ENCODE assay signal across 31 cellular contexts in genomic region chr9:20280330-20280729, GRCh38.
DNase-seq lines count a peak whose midpoint lies in the region; ATAC-seq, FAIRE-seq and TF ChIP-seq lines count a peak whose summit lies in the region.
"Had no signal": no experiment of that assay in that cellular context is flagged by ENCODE, and none has a peak within 500 bp of the region (broad histone marks: within the 10 kb centered on the region; RNA-seq: fewer than 3 reads in every experiment).

No MANE protein-coding gene starts in this region.

- no TSS peak for BruUV-seq in IMR-90 (replicated peaks; lab: Mats Ljungman, UMichigan)

- dilution Hi-C loops in IMR-90 (cut with HindIII; ENCODE audit: low sequenced_read_pairs, unreplicated experiment): no loop called here

- TF ChIP-seq CTCF in IMR-90 (conservative IDR thresholded peaks at IDR 0.05; ENCODE audit: low read depth, low read length): no peak

- no peaks in the 10 kb centered on the region for H3K4me1 ChIP-seq in IMR-90 (ENCODE audit: control insufficient read depth, insufficient read depth, low read length)
- H3K4me1 ChIP-seq: BLaER1, esophagus squamous epithelium, gastroesophageal sphincter, suprapubic skin had no signal

- no peaks in the 10 kb centered on the region for H4K20me1 ChIP-seq in IMR-90 (ENCODE audit: insufficient read depth, low read length)
- H4K20me1 ChIP-seq: BLaER1 had no signal

- no peak overlapping the region for H2BK15ac ChIP-seq in IMR-90 (ENCODE audit: low read depth, low read length)

- no peak overlapping the region for H4K91ac ChIP-seq in IMR-90 (ENCODE audit: insufficient read depth, low read depth, low read length)

- no peak overlapping the region for H3K4me3 Mint-ChIP-seq in stimulated activated naive CD8-positive, alpha-beta T cell treated with anti-CD3 and anti-CD28 coated beads, Interleukin-15, amount 100 ng/mL, for 72 hours
- no peak overlapping the region for H3K4me3 Mint-ChIP-seq in activated CD8-positive, alpha-beta T cell treated with anti-CD3 and anti-CD28 coated beads, Interleukin-2, amount 10 ng/mL, durations not matched to agents 7 days and 5 days
- H3K4me3 Mint-ChIP-seq: activated B cell treated with CpG ODN at 0.5 μM for 24 hours; naive thymus-derived CD4-positive, alpha-beta T cell had no signal

- no peak overlapping the region for H3K27ac ChIP-seq in IMR-90 (ENCODE audit: insufficient read depth, low read length)
- H3K27ac ChIP-seq: BLaER1, esophagus squamous epithelium, gastroesophageal sphincter, HL-60, left ventricle myocardium inferior, suprapubic skin had no signal

- peaks cover 50% of the 10 kb centered on the region for H3K36me3 Mint-ChIP-seq in activated CD8-positive, alpha-beta T cell treated with anti-CD3 and anti-CD28 coated beads, Interleukin-2, amount 10 ng/mL, durations not matched to agents 7 days and 5 days (ENCODE audit: low read depth)

- CTCF ChIA-PET in IMR-90 (lab: Yijun Ruan, JAX): interaction anchor here (0.6 to 1.5 kb wide), 2 partner anchors 20 to 344 kb away, joined by 3 read pairs; no protein-coding TSS in a partner anchor
- CTCF ChIA-PET in activated CD8-positive, alpha-beta T cell treated with anti-CD3 and anti-CD28 coated beads, Interleukin-2, amount 10 ng/mL, durations not matched to agents 7 days and 5 days (lab: Charles Lee): no interaction called here

- H2BK20ac ChIP-seq in IMR-90 (ENCODE audit: low read depth, low read length): no peak overlapping the region

- no peak overlapping the region for H2AK9ac ChIP-seq in IMR-90 (replicated peaks; ENCODE audit: low read depth, low read length, poor library complexity)

- no peak overlapping the region for H2AFZ ChIP-seq in IMR-90 (replicated peaks; ENCODE audit: low read length, poor library complexity)

- H3K4me3 ChIP-seq in IMR-90 (ENCODE audit: insufficient read depth, low read depth, low read length): no peak overlapping the region
- H3K4me3 ChIP-seq: BLaER1, esophagus squamous epithelium, gastroesophageal sphincter, left ventricle myocardium inferior, suprapubic skin had no signal

- H3K27me3 Mint-ChIP-seq in stimulated activated naive CD8-positive, alpha-beta T cell treated with anti-CD3 and anti-CD28 coated beads, Interleukin-15, amount 100 ng/mL, for 72 hours: no peaks in the 10 kb centered on the region
- H3K27me3 Mint-ChIP-seq in activated CD8-positive, alpha-beta T cell treated with anti-CD3 and anti-CD28 coated beads, Interleukin-2, amount 10 ng/mL, durations not matched to agents 7 days and 5 days (ENCODE audit: low read depth): no peaks in the 10 kb centered on the region
- H3K27me3 Mint-ChIP-seq: activated B cell treated with CpG ODN at 0.5 μM for 24 hours; naive thymus-derived CD4-positive, alpha-beta T cell had no signal

- TF ChIP-seq RAD21 in IMR-90 (IDR thresholded peaks at IDR 0.05; ENCODE audit: low read length): no peak

- POLR2A ChIA-PET in IMR-90 (lab: Charles Lee; ENCODE audit: unreplicated experiment): no interaction called here
- POLR2A ChIA-PET in activated CD8-positive, alpha-beta T cell treated with anti-CD3 and anti-CD28 coated beads, Interleukin-2, amount 10 ng/mL, durations not matched to agents 7 days and 5 days (lab: Charles Lee): interaction anchor here (1.0 kb wide), 1 partner anchor 37 kb away, joined by 3 read pairs; no protein-coding TSS in a partner anchor

- H3K27me3 ChIP-seq in IMR-90 (ENCODE audit: control insufficient read depth, insufficient read depth, low read length): no peaks in the 10 kb centered on the region
- H3K27me3 ChIP-seq: BLaER1, esophagus squamous epithelium, gastroesophageal sphincter, suprapubic skin had no signal

- no peak overlapping the region for H4K8ac ChIP-seq in IMR-90 (ENCODE audit: low read depth in 2 of 2, low read length in 2 of 2)

- H3K9ac ChIP-seq in IMR-90 (ENCODE audit: low read depth, low read length): no peak overlapping the region
- H3K9ac ChIP-seq: BLaER1 had no signal

- H3K9me3 Mint-ChIP-seq in stimulated activated naive CD8-positive, alpha-beta T cell treated with anti-CD3 and anti-CD28 coated beads, Interleukin-15, amount 100 ng/mL, for 72 hours: peaks cover 16 to 34% of the 10 kb centered on the region in 2 donors
- H3K9me3 Mint-ChIP-seq in activated CD8-positive, alpha-beta T cell treated with anti-CD3 and anti-CD28 coated beads, Interleukin-2, amount 10 ng/mL, durations not matched to agents 7 days and 5 days (ENCODE audit: insufficient read depth): peaks cover 31% of the 10 kb centered on the region

- no peaks in the 10 kb centered on the region for H3K79me1 ChIP-seq in IMR-90 (ENCODE audit: low read depth in 1 of 2, low read length in 2 of 2)

- H3K56ac ChIP-seq in IMR-90 (ENCODE audit: extremely low read depth, insufficient read depth, low read length): no peak overlapping the region

- in situ Hi-C loops in IMR-90 (cut with MboI; ENCODE audit: low sequenced_read_pairs): no loop called here

- no peak overlapping the region for H2AK5ac ChIP-seq in IMR-90 (ENCODE audit: low read depth, low read length)

- no peaks in the 10 kb centered on the region for H3K9me1 ChIP-seq in IMR-90 (ENCODE audit: insufficient read depth, low read length)

- H3K4ac ChIP-seq in IMR-90 (ENCODE audit: low read depth, low read length): no peak overlapping the region

- no peak overlapping the region for H3K23ac ChIP-seq in IMR-90 (ENCODE audit: low read depth, low read length)

- H4K5ac ChIP-seq in IMR-90 (ENCODE audit: low read depth, low read length): no peak overlapping the region

- no peak overlapping the region for H2BK5ac ChIP-seq in IMR-90 (ENCODE audit: low read depth, low read length, poor library complexity, severe bottlenecking)

- FAIRE-seq in urothelium cell line (lab: Jason Lieb, UNC): no peak
- FAIRE-seq: bronchial epithelial cell, H54, islet of Langerhans, small intestine had no signal

- H3K18ac ChIP-seq in IMR-90 (ENCODE audit: low read depth, low read length): no peak overlapping the region

- no peak overlapping the region for H3K27ac Mint-ChIP-seq in stimulated activated naive CD8-positive, alpha-beta T cell treated with anti-CD3 and anti-CD28 coated beads, Interleukin-15, amount 100 ng/mL, for 72 hours
- peak overlapping the region; percentile 28 for H3K27ac Mint-ChIP-seq in activated CD8-positive, alpha-beta T cell treated with anti-CD3 and anti-CD28 coated beads, Interleukin-2, amount 10 ng/mL, durations not matched to agents 7 days and 5 days
- H3K27ac Mint-ChIP-seq: activated B cell treated with CpG ODN at 0.5 μM for 24 hours had no signal

- no CpG with 5 or more reads among the region's 3 CpGs for WGBS in IMR-90 (ENCODE audit: extremely low coverage in 2 of 2, insufficient read length in 1 of 2), 2 experiments

- ATAC-seq in stimulated activated naive CD8-positive, alpha-beta T cell treated with anti-CD3 and anti-CD28 coated beads, Interleukin-15, amount 100 ng/mL, for 72 hours: peak; percentile 84
- ATAC-seq in stimulated activated naive CD8-positive, alpha-beta T cell treated with anti-CD3 and anti-CD28 coated beads, Interleukin-15, Interleukin-2, amounts not matched to agents 100 U/mL and 50 U/mL, for 24 hours: no peak
- no peak for ATAC-seq in IMR-90 (ENCODE audit: low read depth)
- peak; percentile 30 for ATAC-seq in activated CD8-positive, alpha-beta T cell treated with anti-CD3 and anti-CD28 coated beads, Interleukin-2, amount 10 ng/mL, durations not matched to agents 7 days and 5 days
- ATAC-seq: gastroesophageal sphincter; naive thymus-derived CD4-positive, alpha-beta T cell had no signal

- DNase-seq in stimulated activated naive CD8-positive, alpha-beta T cell treated with anti-CD3 and anti-CD28 coated beads, Interleukin-15, amount 100 ng/mL, for 72 hours: peak in 1 of 2 donors; percentile 15
- DNase-seq in stimulated activated naive CD8-positive, alpha-beta T cell treated with anti-CD3 and anti-CD28 coated beads, Interleukin-15, Interleukin-2, amounts not matched to agents 100 U/mL and 50 U/mL, for 24 hours: no peak
- DNase-seq in IMR-90 (no peak), urothelium cell line (ENCODE audit: low spot score) (no peak), DMS114 treated with DMSO at 0.1 percent for 48 hours (lab: John Stamatoyannopoulos, UW; ENCODE audit: unreplicated experiment) (no peak), DMS 273 treated with DMSO at 0.1 percent for 48 hours (lab: John Stamatoyannopoulos, UW) (no peak), middle frontal gyrus (ENCODE audit: extremely low spot score, low spot score) (no peak)
- peak; percentile 24 for DNase-seq in activated CD8-positive, alpha-beta T cell treated with anti-CD3 and anti-CD28 coated beads, Interleukin-2, amount 10 ng/mL, durations not matched to agents 7 days and 5 days
- DNase-seq: ACHN; activated B cell treated with CpG ODN at 0.5 μM for 24 hours; activated CD4-positive, alpha-beta T cell treated with anti-CD3 and anti-CD28 coated beads, Interleukin-2, amount 50 U/mL, for 48 hours; activated T-cell treated with anti-CD3 and anti-CD28 coated beads, Interleukin-2, amount 50 U/mL, for 1 hour; amniotic stem cell; COR-L47; cortex of kidney; esophagus squamous epithelium; hippocampal formation; left ventricle myocardium inferior; naive thymus-derived CD4-positive, alpha-beta T cell; NCI-H2081 treated with DMSO at 0.1 percent for 48 hours; Right ventricle myocardium superior; small intestine; stimulated activated CD4-positive, alpha-beta T cell treated with anti-CD3 and anti-CD28 coated beads, Interleukin-1b, Interleukin-23, amount 100 ng/mL, for 48 hours; T-helper 9 cell had no signal

- H3K9me3 ChIP-seq in IMR-90 (ENCODE audit: control insufficient read depth, insufficient read depth, low read length): peaks cover 3% of the 10 kb centered on the region; the same call in 1 of the 2 replicates
- H3K9me3 ChIP-seq: gastroesophageal sphincter, suprapubic skin had no signal

- no peaks in the 10 kb centered on the region for H3K36me3 ChIP-seq in IMR-90 (ENCODE audit: control insufficient read depth, insufficient read depth, low read length)
- H3K36me3 ChIP-seq: esophagus squamous epithelium, gastroesophageal sphincter, left ventricle myocardium inferior, suprapubic skin had no signal

- intact Hi-C loops in IMR-90 (cut with micrococcal nuclease): no loop called here

- no peak for TF ChIP-seq POLR2A in IMR-90 (IDR thresholded peaks at IDR 0.05; ENCODE audit: low read depth, low read length)

- H3K14ac ChIP-seq in IMR-90 (replicated peaks; ENCODE audit: low read depth, low read length): no peak overlapping the region

- H3K4me1 Mint-ChIP-seq in stimulated activated naive CD8-positive, alpha-beta T cell treated with anti-CD3 and anti-CD28 coated beads, Interleukin-15, amount 100 ng/mL, for 72 hours: peaks cover 5% of the 10 kb centered on the region
- peaks cover 23% of the 10 kb centered on the region for H3K4me1 Mint-ChIP-seq in activated CD8-positive, alpha-beta T cell treated with anti-CD3 and anti-CD28 coated beads, Interleukin-2, amount 10 ng/mL, durations not matched to agents 7 days and 5 days (ENCODE audit: low read depth)
- H3K4me1 Mint-ChIP-seq: activated B cell treated with CpG ODN at 0.5 μM for 24 hours had no signal

- no peak overlapping the region for H3K4me2 ChIP-seq in IMR-90 (ENCODE audit: low read depth, low read length)
- H3K4me2 ChIP-seq: BLaER1 had no signal

- no peak overlapping the region for H2BK120ac ChIP-seq in IMR-90 (ENCODE audit: low read depth, low read length)

TF ChIP-seq in IMR-90, 13 proteins besides CTCF, POLR2A, EP300 and RAD21 (continues in another document):
- TF ChIP-seq CEBPB (IDR thresholded peaks at IDR 0.05; ENCODE audit: low read depth, low read length): peak; percentile 48
- no peak for TF ChIP-seq MXI1 (IDR thresholded peaks at IDR 0.05; ENCODE audit: borderline replicate concordance, low read depth, low read length)

Comparison
In these comparisons a context has a peak if more than half of its experiments do, and no peak if none do; other contexts are left out.
1. ATAC-seq: peak in stimulated activated naive CD8-positive, alpha-beta T cell treated with anti-CD3 and anti-CD28 coated beads, Interleukin-15, amount 100 ng/mL, for 72 hours (single experiment) and activated CD8-positive, alpha-beta T cell treated with anti-CD3 and anti-CD28 coated beads, Interleukin-2, amount 10 ng/mL, durations not matched to agents 7 days and 5 days (single experiment); none in stimulated activated naive CD8-positive, alpha-beta T cell treated with anti-CD3 and anti-CD28 coated beads, Interleukin-15, Interleukin-2, amounts not matched to agents 100 U/mL and 50 U/mL, for 24 hours (single experiment) and IMR-90 (single experiment).